ENCODE assay signal across 8 cellular contexts in the genomic region with DNA sequence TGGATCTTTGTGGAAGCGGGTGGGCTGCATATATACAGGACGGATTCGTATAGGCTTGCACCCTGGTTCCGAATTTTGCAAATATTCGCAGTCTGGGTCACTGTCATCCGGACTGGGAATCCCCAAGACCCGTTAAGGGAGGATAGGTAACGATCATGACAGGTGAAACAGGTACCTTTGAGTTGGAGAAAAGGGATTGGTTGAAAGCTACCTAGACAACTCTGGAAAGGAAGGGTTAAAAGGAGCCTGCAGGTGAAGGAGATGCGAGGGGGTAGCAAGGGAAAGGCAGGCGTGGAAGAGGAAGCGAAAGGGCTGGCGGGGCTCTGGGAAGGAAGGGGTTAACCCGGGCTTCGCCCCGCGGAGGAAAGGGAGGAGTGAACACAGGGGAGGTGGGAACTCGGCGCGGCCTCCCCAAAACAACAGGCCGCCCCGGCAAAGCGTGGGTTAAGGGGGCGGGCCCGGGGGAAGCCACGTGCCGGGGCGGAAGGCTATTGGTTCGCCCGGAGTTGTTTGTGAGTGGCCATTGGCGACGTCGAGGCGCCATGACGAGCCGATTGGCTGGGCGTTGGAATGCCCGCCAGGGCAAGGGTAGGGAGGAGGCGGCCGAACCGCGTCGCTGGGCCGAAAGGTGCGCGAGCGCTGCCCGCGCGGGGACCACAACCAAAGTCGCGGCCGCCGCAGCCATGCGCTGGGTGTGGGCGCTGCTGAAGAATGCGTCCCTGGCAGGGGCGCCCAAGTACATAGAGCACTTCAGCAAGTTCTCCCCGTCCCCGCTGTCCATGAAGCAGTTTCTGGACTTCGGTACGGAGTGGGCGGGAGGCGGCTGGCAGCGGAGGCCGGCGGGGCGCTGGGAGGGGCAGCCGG. TPM values are rescaled to one million over a fixed set of nuclear protein-coding genes. Genes with fewer than 3 reads are reported as not detected.
A peak's percentile ranks its signal among the peaks of the same experiment; 100 is the strongest.
DNase-seq lines count a peak whose midpoint lies in the region; ATAC-seq and TF ChIP-seq lines count a peak whose summit lies in the region.

Gene PDK2 (plus strand): TSS at position 599 of the 864 bp plus-strand sequence. CDS start 85 bp downstream, at position 684.

- H3K9me3 Mint-ChIP-seq in stimulated activated naive CD8-positive, alpha-beta T cell treated with anti-CD3 and anti-CD28 coated beads, Interleukin-15, amount 100 ng/mL, for 72 hours: no peaks in the 10 kb centered on the region

- H3K4me2 ChIP-seq in MM.1S (ENCODE audit: low read depth, low read length) (peak within 1 kb of the TSS; percentile 95), neural cell (ENCODE audit: low read length) (peak within 1 kb of the TSS; percentile 91)

- H3K27me3 ChIP-seq in MM.1S (replicated peaks; ENCODE audit: insufficient read depth, low read length) (no peaks in the 10 kb centered on the region), SJCRH30 (peaks cover 2% of the 10 kb centered on the region; the same call in 1 of the 2 replicates), neural cell (ENCODE audit: insufficient read depth, low read depth, low read length) (no peaks in the 10 kb centered on the region)

- H3K4me1 Mint-ChIP-seq in stimulated activated naive CD8-positive, alpha-beta T cell treated with anti-CD3 and anti-CD28 coated beads, Interleukin-15, amount 100 ng/mL, for 72 hours: peaks cover 33% of the 10 kb centered on the region

- peak; percentile 97 for ATAC-seq in stimulated activated naive CD8-positive, alpha-beta T cell treated with anti-CD3 and anti-CD28 coated beads, Interleukin-15, amount 100 ng/mL, for 72 hours

- no peak for TF ChIP-seq CTCF in MM.1S (IDR thresholded peaks at IDR 0.05; ENCODE audit: low read length)
- no peak for TF ChIP-seq CTCF in neural cell (IDR thresholded peaks at IDR 0.05; ENCODE audit: poor library complexity, severe bottlenecking)

- H3K9me2 ChIP-seq in MM.1S (replicated peaks; ENCODE audit: insufficient read depth, low read length) (no peaks in the 10 kb centered on the region), neural cell (ENCODE audit: insufficient read depth, low read length) (no peaks in the 10 kb centered on the region)

- no peak for TF ChIP-seq RAD21 in neural cell (conservative IDR thresholded peaks at IDR 0.05)

- H3K79me2 ChIP-seq in MM.1S (ENCODE audit: low read length) (peaks cover 21% of the 10 kb centered on the region), neural cell (replicated peaks; ENCODE audit: insufficient read depth, low read length) (peaks cover 9% of the 10 kb centered on the region)

- H3K27ac ChIP-seq in MM.1S (ENCODE audit: low read length) (peak within 1 kb of the TSS; percentile 23; the same call in 1 of the 2 replicates), SJCRH30 (peak within 1 kb of the TSS; percentile 15; the same call in 1 of the 2 replicates), neural cell (ENCODE audit: low read length) (peak within 1 kb of the TSS; percentile 83)

- H3K9me3 ChIP-seq in MM.1S (replicated peaks; ENCODE audit: insufficient read depth, low read length) (no peaks in the 10 kb centered on the region), SJCRH30 (replicated peaks) (no peaks in the 10 kb centered on the region), neural cell (ENCODE audit: low read length) (no peaks in the 10 kb centered on the region)

- no peaks in the 10 kb centered on the region for H3K27me3 Mint-ChIP-seq in stimulated activated naive CD8-positive, alpha-beta T cell treated with anti-CD3 and anti-CD28 coated beads, Interleukin-15, amount 100 ng/mL, for 72 hours

- H4K20me1 ChIP-seq in MM.1S (ENCODE audit: insufficient read depth, low read length): no peaks in the 10 kb centered on the region
- no peaks in the 10 kb centered on the region for H4K20me1 ChIP-seq in neural cell (ENCODE audit: insufficient read depth)

- peak within 1 kb of the TSS; percentile 90 to 98 for H3K4me3 Mint-ChIP-seq in stimulated activated naive CD8-positive, alpha-beta T cell treated with anti-CD3 and anti-CD28 coated beads, Interleukin-15, amount 100 ng/mL, for 72 hours

- H3K36me3 ChIP-seq in MM.1S (replicated peaks; ENCODE audit: insufficient read depth, low read length) (no peaks in the 10 kb centered on the region), SJCRH30 (no peaks in the 10 kb centered on the region), neural cell (ENCODE audit: insufficient read depth, low read length) (no peaks in the 10 kb centered on the region)

- peak within 1 kb of the TSS; percentile 94 for H3K4me3 ChIP-seq in MM.1S (ENCODE audit: low read length)
- H3K4me3 ChIP-seq in SJCRH30: peak within 1 kb of the TSS; percentile 68
- peak within 1 kb of the TSS; percentile 97 for H3K4me3 ChIP-seq in neural cell (ENCODE audit: low read length)

- peak within 1 kb of the TSS; percentile 84 for H3K9ac ChIP-seq in MM.1S (ENCODE audit: low read length)
- peak within 1 kb of the TSS; percentile 78 for H3K9ac ChIP-seq in neural cell (ENCODE audit: low read length)

- peak; percentile 97 for DNase-seq in G401 (ENCODE audit: low spot score)
- DNase-seq in HCEC 1CT: peak; percentile 87
- peak; percentile 98 for DNase-seq in MM.1S
- DNase-seq in SJCRH30: peak; percentile 93 to 95
- DNase-seq in activated gamma-delta T cell treated with Interleukin-2 at 50 U/mL for 16 hours: peak; percentile 96
- peak; percentile 87 for DNase-seq in fibroblast of the conjunctiva (ENCODE audit: low read depth)
- peak; percentile 97 to 98 for DNase-seq in stimulated activated naive CD8-positive, alpha-beta T cell treated with anti-CD3 and anti-CD28 coated beads, Interleukin-15, amount 100 ng/mL, for 72 hours

- peak within 1 kb of the TSS; percentile 92 to 93 for H3K27ac Mint-ChIP-seq in stimulated activated naive CD8-positive, alpha-beta T cell treated with anti-CD3 and anti-CD28 coated beads, Interleukin-15, amount 100 ng/mL, for 72 hours

- peak; percentile 12 for TF ChIP-seq EP300 in neural cell (conservative IDR thresholded peaks at IDR 0.05; ENCODE audit: poor library complexity, severe bottlenecking)

- H3K4me1 ChIP-seq in MM.1S (ENCODE audit: low read length): peaks cover 8% of the 10 kb centered on the region; the same call in 1 of the 2 replicates
- 0 out of 2 replicates have a peak, but pooled peaks cover 2% of the 10 kb centered on the region for H3K4me1 ChIP-seq in SJCRH30

- H2AFZ ChIP-seq in MM.1S (ENCODE audit: low read length) (peak within 1 kb of the TSS; percentile 99), neural cell (ENCODE audit: low read depth, low read length) (peak within 1 kb of the TSS; percentile 84)

- peaks cover 9% of the 10 kb centered on the region; the same call in 1 of the 2 replicates for H3F3A ChIP-seq in MM.1S (ENCODE audit: insufficient read depth, low read length)
- no peaks in the 10 kb centered on the region for H3F3A ChIP-seq in neural cell (ENCODE audit: insufficient read depth, low read length, poor library complexity, severe bottlenecking)

- in situ Hi-C loops in G401 (cut with HindIII; ENCODE audit: low sequenced_read_pairs): no loop called here

TF ChIP-seq in neural cell, 6 proteins besides CTCF, POLR2A, EP300 and RAD21:
- TF ChIP-seq TAF1 (IDR thresholded peaks at IDR 0.05; ENCODE audit: low read depth) (no peak), SMC3 (conservative IDR thresholded peaks at IDR 0.05; ENCODE audit: poor library complexity) (no peak), POLR2AphosphoS5 (IDR thresholded peaks at IDR 0.05) (peak; percentile 47), EZH2 (IDR thresholded peaks at IDR 0.05; ENCODE audit: borderline replicate concordance, insufficient read depth, low read length, poor library complexity, severe bottlenecking) (no peak), MXI1 (conservative IDR thresholded peaks at IDR 0.05; ENCODE audit: poor library complexity, severe bottlenecking) (peak; percentile 63)
- TF ChIP-seq, protein P1, sequence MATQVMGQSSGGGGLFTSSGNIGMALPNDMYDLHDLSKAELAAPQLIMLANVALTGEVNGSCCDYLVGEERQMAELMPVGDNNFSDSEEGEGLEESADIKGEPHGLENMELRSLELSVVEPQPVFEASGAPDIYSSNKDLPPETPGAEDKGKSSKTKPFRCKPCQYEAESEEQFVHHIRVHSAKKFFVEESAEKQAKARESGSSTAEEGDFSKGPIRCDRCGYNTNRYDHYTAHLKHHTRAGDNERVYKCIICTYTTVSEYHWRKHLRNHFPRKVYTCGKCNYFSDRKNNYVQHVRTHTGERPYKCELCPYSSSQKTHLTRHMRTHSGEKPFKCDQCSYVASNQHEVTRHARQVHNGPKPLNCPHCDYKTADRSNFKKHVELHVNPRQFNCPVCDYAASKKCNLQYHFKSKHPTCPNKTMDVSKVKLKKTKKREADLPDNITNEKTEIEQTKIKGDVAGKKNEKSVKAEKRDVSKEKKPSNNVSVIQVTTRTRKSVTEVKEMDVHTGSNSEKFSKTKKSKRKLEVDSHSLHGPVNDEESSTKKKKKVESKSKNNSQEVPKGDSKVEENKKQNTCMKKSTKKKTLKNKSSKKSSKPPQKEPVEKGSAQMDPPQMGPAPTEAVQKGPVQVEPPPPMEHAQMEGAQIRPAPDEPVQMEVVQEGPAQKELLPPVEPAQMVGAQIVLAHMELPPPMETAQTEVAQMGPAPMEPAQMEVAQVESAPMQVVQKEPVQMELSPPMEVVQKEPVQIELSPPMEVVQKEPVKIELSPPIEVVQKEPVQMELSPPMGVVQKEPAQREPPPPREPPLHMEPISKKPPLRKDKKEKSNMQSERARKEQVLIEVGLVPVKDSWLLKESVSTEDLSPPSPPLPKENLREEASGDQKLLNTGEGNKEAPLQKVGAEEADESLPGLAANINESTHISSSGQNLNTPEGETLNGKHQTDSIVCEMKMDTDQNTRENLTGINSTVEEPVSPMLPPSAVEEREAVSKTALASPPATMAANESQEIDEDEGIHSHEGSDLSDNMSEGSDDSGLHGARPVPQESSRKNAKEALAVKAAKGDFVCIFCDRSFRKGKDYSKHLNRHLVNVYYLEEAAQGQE (IDR thresholded peaks at IDR 0.05; ENCODE audit: borderline replicate concordance): no peak

RNA-seq across cellular contexts. Expression of gene PDK2, which starts in this region (rescaled TPM):
- 40.3 and 112 TPM in 2 replicates for total RNA-seq in G401 (2014; rRNA removed; shearing (Covaris generic))
- 10.7 and 12.5 TPM in 2 replicates for total RNA-seq in SJCRH30 (2014; rRNA removed; shearing (Covaris generic))
- 36.2 and 41.7 TPM in 2 replicates for polyA plus RNA-seq in neural cell
- 31.9 and 37.3 TPM in 2 replicates for polyA minus RNA-seq in neural cell

Comparison
In these comparisons a context has a peak if more than half of its experiments do, and no peak if none do; other contexts are left out.
1. Peak in every context shown above with its lines: DNase-seq, ATAC-seq, H3K4me3 ChIP-seq and H3K27ac ChIP-seq.
2. H3K27ac ChIP-seq: peak in every context shown above with its lines; median percentile 83 in neural cell; 23 in MM.1S; 15 in SJCRH30.